Comparison of ENCODE assay signal across 23 cellular contexts in genomic region chr10:27108165-27108564, GRCh38. TPM values are rescaled to one million over a fixed set of nuclear protein-coding genes. Genes with fewer than 3 reads are reported as not detected.
DNase-seq lines count a peak whose midpoint lies in the region; ATAC-seq and TF ChIP-seq lines count a peak whose summit lies in the region.
"Had no signal": no experiment of that assay in that cellular context is flagged by ENCODE, and none has a peak within 500 bp of the region (broad histone marks: within the 10 kb centered on the region; RNA-seq: fewer than 3 reads in every experiment).

No MANE protein-coding gene starts in this region.

- no peak overlapping the region for H3K4me3 ChIP-seq in HEK293 (ENCODE audit: low read depth, low read length)
- H3K4me3 ChIP-seq: BLaER1, GM12878 had no signal

- POLR2A ChIA-PET in HEK293 (lab: Yijun Ruan, JAX) = no interaction called here
- POLR2A ChIA-PET in WTC11 (lab: Charles Lee) = no interaction called here

- H3K36me3 Mint-ChIP-seq in activated T-cell treated with anti-CD3 and anti-CD28 coated beads, Interleukin-2, amount 50 U/mL, for 24 hours (ENCODE audit: low read depth) = peaks cover 77% of the 10 kb centered on the region
- H3K36me3 Mint-ChIP-seq in activated T-cell treated with anti-CD3 and anti-CD28 coated beads, Interleukin-2, amount 50 U/mL, for 4 hours (ENCODE audit: insufficient read depth) = peaks cover 22% of the 10 kb centered on the region
- peaks cover 39% of the 10 kb centered on the region for H3K36me3 Mint-ChIP-seq in WTC11

- peaks cover 16% of the 10 kb centered on the region for H3K4me1 Mint-ChIP-seq in activated T-cell treated with anti-CD3 and anti-CD28 coated beads, Interleukin-2, amount 50 U/mL, for 24 hours (ENCODE audit: low read depth)
- peaks cover 11% of the 10 kb centered on the region for H3K4me1 Mint-ChIP-seq in activated T-cell treated with anti-CD3 and anti-CD28 coated beads, Interleukin-2, amount 50 U/mL, for 4 hours (ENCODE audit: low read depth)
- no peaks in the 10 kb centered on the region for H3K4me1 Mint-ChIP-seq in WTC11
- H3K4me1 Mint-ChIP-seq: CD14-positive monocyte had no signal

- H3K36me3 ChIP-seq in HEK293 (ENCODE audit: control insufficient read depth in 2 of 2, insufficient read depth in 1 of 2, low read length in 2 of 2) = peaks cover 46 to 57% of the 10 kb centered on the region in 2 experiments

- H3K4me1 ChIP-seq in HEK293 (ENCODE audit: control insufficient read depth, insufficient read depth, low read length) = no peaks in the 10 kb centered on the region
- H3K4me1 ChIP-seq: BE2C, BLaER1 had no signal

- TF ChIP-seq CTCF in HEK293 (tag by site-specific recombination; IDR thresholded peaks at IDR 0.05) (no peak), WTC11 (IDR thresholded peaks at IDR 0.05) (no peak)

- no peaks in the 10 kb centered on the region for H3K9me3 ChIP-seq in HEK293 (ENCODE audit: control insufficient read depth, insufficient read depth, low read depth, low read length)
- H3K9me3 ChIP-seq: BE2C, BLaER1 had no signal

- CTCF ChIA-PET in HEK293 (lab: Yijun Ruan, JAX) (interaction anchor here (0.6 to 0.8 kb wide), 2 partner anchors 11 to 24 kb away, joined by 3 to 5 read pairs; no protein-coding TSS in a partner anchor), WTC11 (lab: Charles Lee) (no interaction called here)

- DNase-seq in activated T-cell treated with anti-CD3 and anti-CD28 coated beads, Interleukin-2, amount 50 U/mL, for 24 hours = no peak
- no peak for DNase-seq in activated T-cell treated with anti-CD3 and anti-CD28 coated beads, Interleukin-2, amount 50 U/mL, for 4 hours
- DNase-seq in WTC11 (ENCODE audit: low spot score) = no peak
- DNase-seq: 8988T; ACHN; BE2C; C1 segment of cervical spinal cord; CD4-positive, alpha-beta memory T cell; CD4-positive, CD25-positive, alpha-beta regulatory T cell; CD8-positive, alpha-beta memory T cell; COR-L47; DMS153; DMS53; DMS79; DND-41; EL; GDM1 had no signal

- ATAC-seq in activated T-cell treated with anti-CD3 and anti-CD28 coated beads, Interleukin-2, amount 50 U/mL, for 4 hours = no peak
- no peak for ATAC-seq in WTC11
- ATAC-seq in GM18858 (IDR thresholded peaks at IDR 0.05; ENCODE audit: unreplicated experiment) = no peak
- no peak for ATAC-seq in GM21737 (IDR thresholded peaks at IDR 0.05; ENCODE audit: unreplicated experiment)
- ATAC-seq: GM12878 had no signal

- H3K9me3 Mint-ChIP-seq in activated T-cell treated with anti-CD3 and anti-CD28 coated beads, Interleukin-2, amount 50 U/mL, for 24 hours = peaks cover 2% of the 10 kb centered on the region
- H3K9me3 Mint-ChIP-seq in activated T-cell treated with anti-CD3 and anti-CD28 coated beads, Interleukin-2, amount 50 U/mL, for 4 hours = peaks cover 4% of the 10 kb centered on the region
- no peaks in the 10 kb centered on the region; the same call in 1 of the 2 replicates for H3K9me3 Mint-ChIP-seq in WTC11
- H3K9me3 Mint-ChIP-seq: CD8-positive, alpha-beta memory T cell had no signal

- peak overlapping the region; percentile 19 for H3K27ac Mint-ChIP-seq in activated T-cell treated with anti-CD3 and anti-CD28 coated beads, Interleukin-2, amount 50 U/mL, for 24 hours
- H3K27ac Mint-ChIP-seq in WTC11 = no peak overlapping the region
- H3K27ac Mint-ChIP-seq: CD4-positive, CD25-positive, alpha-beta regulatory T cell had no signal

- H3K27me3 Mint-ChIP-seq in activated T-cell treated with anti-CD3 and anti-CD28 coated beads, Interleukin-2, amount 50 U/mL, for 24 hours = no peaks in the 10 kb centered on the region
- no peaks in the 10 kb centered on the region for H3K27me3 Mint-ChIP-seq in activated T-cell treated with anti-CD3 and anti-CD28 coated beads, Interleukin-2, amount 50 U/mL, for 4 hours (ENCODE audit: low read depth)
- no peaks in the 10 kb centered on the region for H3K27me3 Mint-ChIP-seq in WTC11 (ENCODE audit: low read depth)
- H3K27me3 Mint-ChIP-seq: CD4-positive, alpha-beta memory T cell; CD4-positive, CD25-positive, alpha-beta regulatory T cell; CD8-positive, alpha-beta memory T cell had no signal

- H3K27ac ChIP-seq in HEK293 (ENCODE audit: extremely low read depth, low read depth, low read length) = no peak overlapping the region
- H3K27ac ChIP-seq: BLaER1 had no signal

- no peak overlapping the region for H3K4me3 Mint-ChIP-seq in activated T-cell treated with anti-CD3 and anti-CD28 coated beads, Interleukin-2, amount 50 U/mL, for 24 hours
- no peak overlapping the region for H3K4me3 Mint-ChIP-seq in activated T-cell treated with anti-CD3 and anti-CD28 coated beads, Interleukin-2, amount 50 U/mL, for 4 hours
- no peak overlapping the region for H3K4me3 Mint-ChIP-seq in WTC11
- H3K4me3 Mint-ChIP-seq: CD14-positive monocyte; CD4-positive, CD25-positive, alpha-beta regulatory T cell; CD8-positive, alpha-beta memory T cell had no signal

TF ChIP-seq in HEK293, 187 proteins besides CTCF, POLR2A, EP300 and RAD21:
- no peak for TF ChIP-seq ZNF521 (tag by site-specific recombination; IDR thresholded peaks at IDR 0.05)
- TF ChIP-seq ZNF132 (tag by site-specific recombination; IDR thresholded peaks at IDR 0.05; ENCODE audit: borderline replicate concordance) = no peak
- TF ChIP-seq ZIC2 (tag by site-specific recombination; IDR thresholded peaks at IDR 0.05) = no peak
- peak; percentile 28 for TF ChIP-seq SETDB1 (IDR thresholded peaks at IDR 0.05; ENCODE audit: insufficient read length, low read length)
- no peak for TF ChIP-seq ZNF155 (tag by site-specific recombination; IDR thresholded peaks at IDR 0.05)
- TF ChIP-seq ZNF626 (tag by site-specific recombination; IDR thresholded peaks at IDR 0.05) = no peak
- TF ChIP-seq SP2 (tag by site-specific recombination; IDR thresholded peaks at IDR 0.05) = no peak

TF ChIP-seq in WTC11, 78 proteins besides CTCF, POLR2A, EP300 and RAD21:
- TF ChIP-seq ZSCAN18 (CRISPR knock-in tag; IDR thresholded peaks at IDR 0.05) (no peak), ZNF317 (CRISPR knock-in tag; IDR thresholded peaks at IDR 0.05; ENCODE audit: borderline replicate concordance, low read depth) (peak; percentile 58; the same call in 1 of the 2 replicates), TP53 (CRISPR knock-in tag; IDR thresholded peaks at IDR 0.05) (no peak), E2F4 (CRISPR knock-in tag; IDR thresholded peaks at IDR 0.05; ENCODE audit: borderline replicate concordance, low read depth) (no peak)

RNA-seq across cellular contexts. Expression of gene ANKRD26, which starts 7.9 kb away (rescaled TPM):
- total RNA-seq in activated T-cell treated with anti-CD3 and anti-CD28 coated beads, Interleukin-2, amount 50 U/mL, for 4 hours = 1 to 10 TPM; 2.4 to 3.2 (median 2.7) TPM
- total RNA-seq in WTC11 (2021) = 7.3 to 10.2 TPM (median 8.1 TPM) in 3 replicates

RNA-seq across cellular contexts. Expression of gene YME1L1, which starts 46.0 kb away (rescaled TPM):
- 100 to 1,000 TPM; 126 to 127 (median 126) TPM for total RNA-seq in activated T-cell treated with anti-CD3 and anti-CD28 coated beads, Interleukin-2, amount 50 U/mL, for 4 hours
- total RNA-seq in WTC11 (2021) = 97.8 to 102 TPM (median 102 TPM) in 3 replicates

RNA-seq across cellular contexts. Expression of gene MASTL, which starts 47.0 kb away (rescaled TPM):
- 10 to 100 TPM in 2 of 3 donors, 1 to 10 TPM in 1; 8.8 to 11.9 (median 11.0) TPM for total RNA-seq in activated T-cell treated with anti-CD3 and anti-CD28 coated beads, Interleukin-2, amount 50 U/mL, for 4 hours
- 25.2 to 25.5 TPM (median 25.5 TPM) in 3 replicates for total RNA-seq in WTC11 (2021)
